Comparison of ENCODE assay signal across 16 cellular contexts in the genomic region with DNA sequence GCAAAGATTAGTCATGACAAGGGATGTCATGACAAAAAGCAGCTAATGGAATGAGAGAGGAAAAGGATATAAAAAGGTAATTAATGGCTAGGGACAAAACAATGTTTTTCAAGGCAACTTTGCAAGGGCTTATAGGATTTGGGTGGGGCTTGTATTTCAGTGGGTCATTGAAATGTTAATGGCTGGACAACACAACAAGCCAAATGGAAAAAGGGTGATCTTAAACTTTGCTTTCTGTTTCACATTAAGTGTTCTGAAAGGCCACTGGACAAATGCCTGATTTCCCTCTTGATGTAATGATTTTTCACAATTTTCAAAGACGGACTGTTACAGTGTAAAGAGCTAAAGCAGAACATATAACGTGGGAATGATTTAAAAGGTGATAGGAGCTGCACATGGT.
"Had no signal": no experiment of that assay in that cellular context is flagged by ENCODE, and none has a peak within 500 bp of the region (broad histone marks: within the 10 kb centered on the region; RNA-seq: fewer than 3 reads in every experiment).

No MANE protein-coding gene starts in this region.

- H3K27ac ChIP-seq: coronary artery, dorsolateral prefrontal cortex, foreskin keratinocyte, ovary had no signal

- H3K9me3 ChIP-seq: heart left ventricle, ovary had no signal

- H3K27me3 ChIP-seq: dorsolateral prefrontal cortex, foreskin keratinocyte, heart left ventricle, ovary had no signal

- ATAC-seq: foreskin keratinocyte, left lobe of liver, natural killer cell had no signal

- H3K4me3 ChIP-seq: coronary artery, dorsolateral prefrontal cortex, heart left ventricle, ovary, smooth muscle cell had no signal

- H3K36me3 ChIP-seq: heart left ventricle, ovary had no signal

- H3K4me1 ChIP-seq: foreskin keratinocyte, heart left ventricle had no signal

- H3K4me2 ChIP-seq: smooth muscle cell had no signal

- DNase-seq: dorsolateral prefrontal cortex; effector CD8-positive, alpha-beta T cell; foreskin keratinocyte; hippocampal formation; mammary epithelial cell; natural killer cell; nucleus accumbens; ovary; right cardiac atrium; stimulated activated CD4-positive, alpha-beta T cell treated with anti-CD3 and anti-CD28 coated beads, Interleukin-2, amount 100 ng/mL, for 48 hours; stimulated activated naive CD4-positive, alpha-beta T cell treated with Interleukin-2 at 50 U/mL for 16 hours; trophoblast cell had no signal
